30 cellular contexts compared by ENCODE assay signal in genomic region chr14:65975865-65976264, GRCh38.
"Had no signal": no experiment of that assay in that cellular context is flagged by ENCODE, and none has a peak within 500 bp of the region (broad histone marks: within the 10 kb centered on the region; RNA-seq: fewer than 3 reads in every experiment).

No MANE protein-coding gene starts in this region.

- H3K27me3 ChIP-seq: ascending aorta, breast epithelium, cardiac muscle cell, colonic mucosa, gastroesophageal sphincter had no signal

- H3K9me3 ChIP-seq: ascending aorta, breast epithelium, colonic mucosa had no signal

- H3K27ac Mint-ChIP-seq: activated CD4-positive, alpha-beta memory T cell treated with anti-CD3 and anti-CD28 coated beads for 36 hours; activated CD4-positive, alpha-beta T cell treated with anti-CD3 and anti-CD28 coated beads for 36 hours; activated CD4-positive, alpha-beta T cell treated with anti-CD3 and anti-CD28 coated beads, Interleukin-2, amount 10 ng/mL, durations not matched to agents 24 days and 14 days; activated CD8-positive, alpha-beta memory T cell treated with anti-CD3 and anti-CD28 coated beads, Interleukin-2, amount 10 ng/mL, durations not matched to agents 7 days and 5 days; activated CD8-positive, alpha-beta T cell treated with anti-CD3 and anti-CD28 coated beads, Interleukin-2, amount 10 ng/mL, durations not matched to agents 7 days and 5 days; activated naive CD4-positive, alpha-beta T cell treated with anti-CD3 and anti-CD28 coated beads for 36 hours; activated naive CD4-positive, alpha-beta T cell treated with anti-CD3 and anti-CD28 coated beads, Interleukin-2, amount 50 U/mL, for 24 hours; activated naive CD8-positive, alpha-beta T cell treated with anti-CD3 and anti-CD28 coated beads, Interleukin-2, amount 10 ng/mL, durations not matched to agents 7 days and 5 days; activated T-helper 1 cell treated with anti-CD3 and anti-CD28 coated beads, Interleukin-12 subunit alpha, Interleukin-12 subunit beta, Interleukin-2, Interleukin-4 antibody, amounts not matched to agents 30 ng/mL and 10 ng/mL and 1 ng/mL, durations not matched to agents 14 hours and 24 hours and 36 hours; activated T-helper 2 cell treated with anti-CD3 and anti-CD28 coated beads, Interferon-gamma antibody, Interleukin-2, Interleukin-4, amounts not matched to agents 10 μg/mL and 5 μg/mL and 100 μg/mL, durations not matched to agents 14 hours and 24 hours and 36 hours had no signal

- ATAC-seq: activated CD4-positive, alpha-beta T cell treated with anti-CD3 and anti-CD28 coated beads for 36 hours; activated CD8-positive, alpha-beta memory T cell treated with anti-CD3 and anti-CD28 coated beads, Interleukin-2, amount 10 ng/mL, durations not matched to agents 7 days and 5 days; activated CD8-positive, alpha-beta T cell treated with anti-CD3 and anti-CD28 coated beads, Interleukin-2, amount 10 ng/mL, durations not matched to agents 7 days and 5 days; gastroesophageal sphincter had no signal

- DNase-seq: activated CD4-positive, alpha-beta memory T cell treated with anti-CD3 and anti-CD28 coated beads for 36 hours; activated CD4-positive, alpha-beta T cell treated with anti-CD3 and anti-CD28 coated beads for 36 hours; activated CD4-positive, alpha-beta T cell treated with anti-CD3 and anti-CD28 coated beads, Interleukin-2, amount 10 ng/mL, durations not matched to agents 24 days and 14 days; activated CD4-positive, CD25-positive, alpha-beta regulatory T cell; activated CD4-positive, CD25-positive, alpha-beta regulatory T cell treated with anti-CD3 and anti-CD28 coated beads, Interleukin-2, amount 50 U/mL, for 72 hours; activated CD8-positive, alpha-beta memory T cell treated with anti-CD3 and anti-CD28 coated beads, Interleukin-2, amount 10 ng/mL, durations not matched to agents 7 days and 5 days; activated CD8-positive, alpha-beta memory T cell treated with anti-CD3 and anti-CD28 coated beads, Interleukin-2, amount 50 U/mL, for 4 hours; activated CD8-positive, alpha-beta T cell treated with anti-CD3 and anti-CD28 coated beads, Interleukin-2, amount 10 ng/mL, durations not matched to agents 7 days and 5 days; activated effector memory CD4-positive, alpha-beta T cell treated with anti-CD3 and anti-CD28 coated beads, Interleukin-2, amount 50 U/mL, for 16 hours; activated naive CD4-positive, alpha-beta T cell treated with anti-CD3 and anti-CD28 coated beads for 36 hours; activated naive CD8-positive, alpha-beta T cell treated with anti-CD3 and anti-CD28 coated beads, Interleukin-2, amount 10 ng/mL, durations not matched to agents 7 days and 5 days; activated T-cell treated with anti-CD3 and anti-CD28 coated beads, Interleukin-2, amount 50 U/mL, for 1 hour; activated T-cell treated with anti-CD3 and anti-CD28 coated beads, Interleukin-2, amount 50 U/mL, for 48 hours; central memory CD4-positive, alpha-beta T cell; cerebellar nuclear complex; colonic mucosa; effector CD8-positive, alpha-beta T cell; esophagus squamous epithelium; foreskin melanocyte; T-helper 2 cell had no signal

- H3K27ac ChIP-seq: ascending aorta, breast epithelium, cardiac muscle cell, colonic mucosa, epithelial cell of prostate, esophagus squamous epithelium, gastroesophageal sphincter had no signal

- H3K36me3 Mint-ChIP-seq: activated CD4-positive, alpha-beta memory T cell treated with anti-CD3 and anti-CD28 coated beads for 36 hours; activated CD8-positive, alpha-beta memory T cell treated with anti-CD3 and anti-CD28 coated beads, Interleukin-2, amount 10 ng/mL, durations not matched to agents 7 days and 5 days; activated naive CD4-positive, alpha-beta T cell treated with anti-CD3 and anti-CD28 coated beads, Interleukin-2, amount 50 U/mL, for 24 hours had no signal

- H3K4me3 ChIP-seq: ascending aorta, breast epithelium, cardiac muscle cell, colonic mucosa, esophagus squamous epithelium, gastroesophageal sphincter had no signal

- FAIRE-seq: endometrium, endothelial cell of umbilical vein had no signal

- H3K36me3 ChIP-seq: ascending aorta, breast epithelium, cardiac muscle cell, colonic mucosa, esophagus squamous epithelium, gastroesophageal sphincter had no signal

- H3K4me1 ChIP-seq: ascending aorta, breast epithelium, colonic mucosa, esophagus squamous epithelium, gastroesophageal sphincter had no signal
